In the genomic region with DNA sequence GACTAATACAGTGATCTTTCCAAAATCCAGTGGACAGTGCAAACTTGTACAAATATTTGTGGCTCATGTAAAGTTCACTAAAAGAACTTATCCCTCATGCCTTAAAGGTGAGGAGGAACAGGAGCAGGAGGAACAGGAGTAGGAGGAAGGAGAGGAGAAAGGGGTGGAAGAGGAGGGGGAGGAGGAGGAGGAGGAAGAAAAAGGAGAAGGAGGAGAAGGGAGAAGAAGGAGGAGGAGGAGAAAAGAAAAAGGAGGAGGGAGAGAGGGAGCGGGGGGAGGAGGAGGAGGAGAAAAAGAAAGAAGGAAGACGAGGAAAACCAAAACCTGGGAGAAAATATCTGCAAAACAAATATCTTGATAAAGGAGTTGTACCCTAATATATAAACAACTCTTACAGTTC, we compare ENCODE assay signal across 2 cellular contexts.
TF ChIP-seq lines count a peak whose summit lies in the region.

No MANE protein-coding gene starts in this region.

TF ChIP-seq in HEK293, 187 proteins besides CTCF, POLR2A, EP300 and RAD21 (continued from another document):
- TF ChIP-seq, protein P1, sequence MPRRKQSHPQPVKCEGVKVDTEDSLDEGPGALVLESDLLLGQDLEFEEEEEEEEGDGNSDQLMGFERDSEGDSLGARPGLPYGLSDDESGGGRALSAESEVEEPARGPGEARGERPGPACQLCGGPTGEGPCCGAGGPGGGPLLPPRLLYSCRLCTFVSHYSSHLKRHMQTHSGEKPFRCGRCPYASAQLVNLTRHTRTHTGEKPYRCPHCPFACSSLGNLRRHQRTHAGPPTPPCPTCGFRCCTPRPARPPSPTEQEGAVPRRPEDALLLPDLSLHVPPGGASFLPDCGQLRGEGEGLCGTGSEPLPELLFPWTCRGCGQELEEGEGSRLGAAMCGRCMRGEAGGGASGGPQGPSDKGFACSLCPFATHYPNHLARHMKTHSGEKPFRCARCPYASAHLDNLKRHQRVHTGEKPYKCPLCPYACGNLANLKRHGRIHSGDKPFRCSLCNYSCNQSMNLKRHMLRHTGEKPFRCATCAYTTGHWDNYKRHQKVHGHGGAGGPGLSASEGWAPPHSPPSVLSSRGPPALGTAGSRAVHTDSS (tag by site-specific recombination; IDR thresholded peaks at IDR 0.05) = peak; percentile 38; the same call in 1 of the 2 replicates

TF ChIP-seq in K562, 482 proteins besides CTCF, POLR2A, EP300 and RAD21 (continued from another document):
- TF ChIP-seq, protein P2, sequence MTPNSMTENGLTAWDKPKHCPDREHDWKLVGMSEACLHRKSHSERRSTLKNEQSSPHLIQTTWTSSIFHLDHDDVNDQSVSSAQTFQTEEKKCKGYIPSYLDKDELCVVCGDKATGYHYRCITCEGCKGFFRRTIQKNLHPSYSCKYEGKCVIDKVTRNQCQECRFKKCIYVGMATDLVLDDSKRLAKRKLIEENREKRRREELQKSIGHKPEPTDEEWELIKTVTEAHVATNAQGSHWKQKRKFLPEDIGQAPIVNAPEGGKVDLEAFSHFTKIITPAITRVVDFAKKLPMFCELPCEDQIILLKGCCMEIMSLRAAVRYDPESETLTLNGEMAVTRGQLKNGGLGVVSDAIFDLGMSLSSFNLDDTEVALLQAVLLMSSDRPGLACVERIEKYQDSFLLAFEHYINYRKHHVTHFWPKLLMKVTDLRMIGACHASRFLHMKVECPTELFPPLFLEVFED (CRISPR knock-in tag; conservative IDR thresholded peaks at IDR 0.05) = 0 out of 2 replicates have a peak, but pooled peaks have one; percentile 40
- TF ChIP-seq, protein P3, sequence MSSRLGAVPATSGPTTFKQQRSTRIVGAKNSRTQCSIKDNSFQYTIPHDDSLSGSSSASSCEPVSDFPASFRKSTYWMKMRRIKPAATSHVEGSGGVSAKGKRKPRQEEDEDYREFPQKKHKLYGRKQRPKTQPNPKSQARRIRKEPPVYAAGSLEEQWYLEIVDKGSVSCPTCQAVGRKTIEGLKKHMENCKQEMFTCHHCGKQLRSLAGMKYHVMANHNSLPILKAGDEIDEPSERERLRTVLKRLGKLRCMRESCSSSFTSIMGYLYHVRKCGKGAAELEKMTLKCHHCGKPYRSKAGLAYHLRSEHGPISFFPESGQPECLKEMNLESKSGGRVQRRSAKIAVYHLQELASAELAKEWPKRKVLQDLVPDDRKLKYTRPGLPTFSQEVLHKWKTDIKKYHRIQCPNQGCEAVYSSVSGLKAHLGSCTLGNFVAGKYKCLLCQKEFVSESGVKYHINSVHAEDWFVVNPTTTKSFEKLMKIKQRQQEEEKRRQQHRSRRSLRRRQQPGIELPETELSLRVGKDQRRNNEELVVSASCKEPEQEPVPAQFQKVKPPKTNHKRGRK (tag; IDR thresholded peaks at IDR 0.05) = peak; percentile 84
- TF ChIP-seq, protein P4, sequence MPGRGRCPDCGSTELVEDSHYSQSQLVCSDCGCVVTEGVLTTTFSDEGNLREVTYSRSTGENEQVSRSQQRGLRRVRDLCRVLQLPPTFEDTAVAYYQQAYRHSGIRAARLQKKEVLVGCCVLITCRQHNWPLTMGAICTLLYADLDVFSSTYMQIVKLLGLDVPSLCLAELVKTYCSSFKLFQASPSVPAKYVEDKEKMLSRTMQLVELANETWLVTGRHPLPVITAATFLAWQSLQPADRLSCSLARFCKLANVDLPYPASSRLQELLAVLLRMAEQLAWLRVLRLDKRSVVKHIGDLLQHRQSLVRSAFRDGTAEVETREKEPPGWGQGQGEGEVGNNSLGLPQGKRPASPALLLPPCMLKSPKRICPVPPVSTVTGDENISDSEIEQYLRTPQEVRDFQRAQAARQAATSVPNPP (IDR thresholded peaks at IDR 0.05; ENCODE audit: borderline replicate concordance, insufficient read depth, insufficient read length) = no peak
